In the genomic region with DNA sequence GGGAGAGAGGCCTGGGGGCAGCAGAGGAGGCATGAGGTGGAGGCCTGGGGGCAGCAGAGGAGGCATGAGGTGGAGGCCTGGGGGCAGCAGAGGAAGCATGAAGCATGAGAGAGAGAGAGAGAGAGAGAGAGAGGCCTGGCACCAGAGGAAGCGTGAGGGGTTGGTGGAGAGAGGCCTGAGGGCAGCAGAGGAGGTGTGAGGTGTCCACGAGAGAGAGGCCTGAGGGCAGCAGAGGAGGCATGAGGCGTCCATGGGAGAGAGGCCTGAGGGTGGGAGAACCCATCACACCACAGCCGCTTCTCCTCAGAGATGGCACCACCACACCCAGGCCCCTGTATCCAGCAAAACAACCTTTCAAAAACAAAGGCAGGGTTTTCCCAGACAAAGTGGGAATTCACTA, we compare ENCODE assay signal across 16 cellular contexts. TPM values are rescaled to one million over a fixed set of nuclear protein-coding genes. Genes with fewer than 3 reads are reported as not detected.
"Had no signal": no experiment of that assay in that cellular context is flagged by ENCODE, and none has a peak within 500 bp of the region (broad histone marks: within the 10 kb centered on the region; RNA-seq: fewer than 3 reads in every experiment).

No MANE protein-coding gene starts in this region.

- H3K27me3 ChIP-seq: gastroesophageal sphincter, heart right ventricle, right lobe of liver, SJCRH30, tibial nerve had no signal

- ATAC-seq: activated CD4-positive, CD25-positive, alpha-beta regulatory T cell treated with anti-CD3 and anti-CD28 coated beads, Interleukin-2, amount 50 U/mL, for 24 hours; activated T-helper 17 cell treated with anti-CD3 and anti-CD28 coated beads, Interleukin-2, amount 50 U/mL, for 72 hours; gastroesophageal sphincter; heart right ventricle had no signal

- H3K27ac ChIP-seq: gastroesophageal sphincter, heart right ventricle, right lobe of liver, SJCRH30, tibial nerve had no signal

- H3K4me3 Mint-ChIP-seq: activated T-helper 17 cell treated with anti-CD3 and anti-CD28 coated beads, Interleukin-2, amount 50 U/mL, for 72 hours; neural crest cell had no signal

- DNase-seq: activated CD4-positive, alpha-beta T cell treated with anti-CD3 and anti-CD28 coated beads, Interleukin-2, amount 50 U/mL, for 1 hour; activated CD8-positive, alpha-beta memory T cell treated with anti-CD3 and anti-CD28 coated beads for 24 hours; heart right ventricle; SJCRH30; stimulated activated CD4-positive, alpha-beta T cell treated with anti-CD3 and anti-CD28 coated beads, Interleukin-1b, Interleukin-23, amount 100 ng/mL, for 48 hours had no signal

- H3K27me3 Mint-ChIP-seq: activated T-helper 17 cell treated with anti-CD3 and anti-CD28 coated beads, Interleukin-2, amount 50 U/mL, for 72 hours had no signal

- H3K9me3 ChIP-seq: gastroesophageal sphincter, heart right ventricle, right lobe of liver, SJCRH30, tibial nerve had no signal

- H3K4me1 ChIP-seq: gastroesophageal sphincter, right lobe of liver, SJCRH30 had no signal

- H3K9me3 Mint-ChIP-seq: neural crest cell had no signal

- H3K4me1 Mint-ChIP-seq: neural crest cell had no signal

- H3K4me3 ChIP-seq: gastroesophageal sphincter, heart right ventricle, lung, right lobe of liver, SJCRH30, tibial nerve had no signal

- H3K27ac Mint-ChIP-seq: activated T-helper 17 cell treated with anti-CD3 and anti-CD28 coated beads, Interleukin-2, amount 50 U/mL, for 72 hours had no signal

RNA-seq across cellular contexts. Expression of a gene that starts 55.7 kb away (rescaled TPM):
- total RNA-seq: activated T-helper 17 cell treated with anti-CD3 and anti-CD28 coated beads, Interleukin-2, amount 50 U/mL, for 72 hours; bronchial epithelial cell; neural crest cell; osteocyte; pulmonary artery endothelial cell; right lobe of liver; SJCRH30; T-helper 2 cell treated with Interferon-gamma antibody and Interleukin-4, amounts not matched to agents 100 ng/mL and 5 ng/mL, for 36 hours had no signal
